23 cellular contexts compared by ENCODE assay signal in genomic region chr14:72673179-72673578, GRCh38.
DNase-seq lines count a peak whose midpoint lies in the region; ATAC-seq, FAIRE-seq and TF ChIP-seq lines count a peak whose summit lies in the region.
"Had no signal": no experiment of that assay in that cellular context is flagged by ENCODE, and none has a peak within 500 bp of the region (broad histone marks: within the 10 kb centered on the region; RNA-seq: fewer than 3 reads in every experiment).

No MANE protein-coding gene starts in this region.

- H3K4me2 ChIP-seq in GM12878 (ENCODE audit: control insufficient read depth, insufficient read depth) = peak overlapping the region; percentile 43
- H3K4me2 ChIP-seq: BLaER1 had no signal

- CTCF ChIA-PET in GM12878 (lab: Yijun Ruan, JAX) = no interaction called here

- no peak overlapping the region for H3K9ac ChIP-seq in GM12878 (ENCODE audit: control insufficient read depth, insufficient read depth, low read length)
- H3K9ac ChIP-seq: BLaER1 had no signal

- H3K4me3 ChIP-seq in GM12878 (no peak overlapping the region), tibial nerve (no peak overlapping the region)
- H3K4me3 ChIP-seq: BLaER1 had no signal

- TF ChIP-seq POLR2A in GM12878 (IDR thresholded peaks at IDR 0.05; ENCODE audit: low read depth, low read length) (no peak), tibial nerve (IDR thresholded peaks at IDR 0.05) (no peak)

- H3K9me3 ChIP-seq in GM12878 (replicated peaks; ENCODE audit: control insufficient read depth, insufficient read depth, low read length) = no peaks in the 10 kb centered on the region; the same call in 2 of the 3 replicates
- no peaks in the 10 kb centered on the region for H3K9me3 ChIP-seq in tibial nerve
- H3K9me3 ChIP-seq: BE2C had no signal

- peak; percentile 62 for FAIRE-seq in HTR-8/SVneo (lab: Jason Lieb, UNC)
- FAIRE-seq in GM12878 (lab: Jason Lieb, UNC) = no peak
- FAIRE-seq: A204.1, G401.6, GM12892, GM18507 had no signal

- no peak for TF ChIP-seq RAD21 in GM12878 (IDR thresholded peaks at IDR 0.05; ENCODE audit: insufficient read depth, low read depth, low read length)

- H3K4me1 ChIP-seq in GM12878 (ENCODE audit: control insufficient read depth, insufficient read depth, low read length) (peaks cover 22% of the 10 kb centered on the region), tibial nerve (no peaks in the 10 kb centered on the region)
- H3K4me1 ChIP-seq: BLaER1 had no signal

- H3K27ac ChIP-seq in GM12878 (ENCODE audit: control insufficient read depth, insufficient read depth) (no peak overlapping the region), tibial nerve (no peak overlapping the region)
- H3K27ac ChIP-seq: BLaER1 had no signal

- intact Hi-C loops in GM12878 (cut with micrococcal nuclease; ENCODE audit: unreplicated experiment) = no loop called here

- SMC1A ChIA-PET in GM12878 (lab: Charles Lee; ENCODE audit: uncharacterized antibody, unreplicated experiment) = interaction anchor here (1.5 kb wide), 1 partner anchor 40 kb away, joined by 4 read pairs; no protein-coding TSS in a partner anchor

- BruUV-seq in GM12878 (replicated peaks; lab: Mats Ljungman, UMichigan) = no TSS peak

- in situ Hi-C loops in GM12878 (cut with MboI) = no loop called here

- POLR2A ChIA-PET in GM12878 (lab: Charles Lee) = no interaction called here

- no peak; a peak in 1 of 4 replicates for TF ChIP-seq EP300 in GM12878 (IDR thresholded peaks at IDR 0.05; ENCODE audit: borderline replicate concordance in 1 of 2, control insufficient read depth in 1 of 2, low read depth in 2 of 2, low read length in 2 of 2)
- no peak for TF ChIP-seq EP300 in tibial nerve (IDR thresholded peaks at IDR 0.05)

- no peaks in the 10 kb centered on the region for H4K20me1 ChIP-seq in GM12878 (ENCODE audit: control insufficient read depth, insufficient read depth)
- H4K20me1 ChIP-seq: BLaER1 had no signal

- peak; percentile 78 for ATAC-seq in HG02610 (IDR thresholded peaks at IDR 0.05; ENCODE audit: unreplicated experiment)
- ATAC-seq in GM12878 = peak; percentile 82

- H3K27me3 ChIP-seq in GM12878 (replicated peaks in 1 of 2; ENCODE audit: control insufficient read depth in 2 of 2, insufficient read depth in 2 of 2, low read length in 1 of 2) = no peaks in the 10 kb centered on the region
- H3K27me3 ChIP-seq in tibial nerve = no peaks in the 10 kb centered on the region
- H3K27me3 ChIP-seq: BE2C, BLaER1 had no signal

- RAD21 ChIA-PET in GM12878 (lab: Charles Lee; ENCODE audit: unreplicated experiment) = no interaction called here

- TF ChIP-seq CTCF in GM12878 (IDR thresholded peaks at IDR 0.05 in 2 of 3, conservative IDR thresholded peaks at IDR 0.05 in 1 of 3; ENCODE audit: control insufficient read depth in 2 of 3, extremely low read depth in 1 of 3, insufficient read depth in 1 of 3, low read depth in 3 of 3, low read length in 3 of 3) (no peak), tibial nerve (IDR thresholded peaks at IDR 0.05) (no peak)

- DNase-seq in HTR-8/SVneo (ENCODE audit: insufficient read length, low spot score) (no peak), GM12878 (ENCODE audit: low read depth, low spot score) (no peak), DMS53 (lab: John Stamatoyannopoulos, UW) (no peak), GDM1 (lab: John Stamatoyannopoulos, UW) (no peak), NOMO-1 (lab: John Stamatoyannopoulos, UW; ENCODE audit: unreplicated experiment in 2 of 2) (no peak), tibial nerve (ENCODE audit: low spot score in 2 of 2) (no peak)
- DNase-seq: 8988T; ACHN; BE2C; C1 segment of cervical spinal cord; CD4-positive, alpha-beta memory T cell; CD4-positive, CD25-positive, alpha-beta regulatory T cell; CD8-positive, alpha-beta memory T cell; COR-L47; DMS 273 treated with DMSO at 0.1 percent for 48 hours; DMS153; DMS79 treated with DMSO at 0.1 percent for 48 hours had no signal

- no peak overlapping the region for H2AFZ ChIP-seq in GM12878 (ENCODE audit: control insufficient read depth, low read depth, low read length)

- H3K79me2 ChIP-seq in GM12878 (ENCODE audit: control insufficient read depth, insufficient read depth, low read length) = no peaks in the 10 kb centered on the region

- no peaks in the 10 kb centered on the region for H3K36me3 ChIP-seq in GM12878 (ENCODE audit: control insufficient read depth in 2 of 2, insufficient read depth in 2 of 2, low read length in 1 of 2)
- no peaks in the 10 kb centered on the region for H3K36me3 ChIP-seq in tibial nerve
- H3K36me3 ChIP-seq: BLaER1 had no signal

TF ChIP-seq in GM12878, 131 proteins besides CTCF, POLR2A, EP300 and RAD21:
- TF ChIP-seq EED (IDR thresholded peaks at IDR 0.05; ENCODE audit: low read depth) (peak; percentile 36; the same call in 1 of the 2 replicates), FOXM1 (IDR thresholded peaks at IDR 0.05; ENCODE audit: low read depth, low read length) (0 out of 2 replicates have a peak, but pooled peaks have one; percentile 43), MYB (IDR thresholded peaks at IDR 0.05; ENCODE audit: borderline replicate concordance, low read depth, low read length) (no peak), RUNX3 (IDR thresholded peaks at IDR 0.05; ENCODE audit: low read length) (peak; percentile 73; the same call in 1 of the 2 replicates), MTA3 (IDR thresholded peaks at IDR 0.05; ENCODE audit: borderline replicate concordance, low read length) (no peak), JUNB (IDR thresholded peaks at IDR 0.05) (peak; percentile 50), BCL11A (IDR thresholded peaks at IDR 0.05; ENCODE audit: low read depth, low read length) (0 out of 2 replicates have a peak, but pooled peaks have one; percentile 10), IKZF2 (IDR thresholded peaks at IDR 0.05) (peak; percentile 43 to 59; a peak in 2 of 4 replicates), NFIC (IDR thresholded peaks at IDR 0.05; ENCODE audit: low read depth, low read length) (peak; percentile 39; the same call in 1 of the 2 replicates), CREB1 (IDR thresholded peaks at IDR 0.05; ENCODE audit: low read depth) (no peak), NR2F1 (conservative IDR thresholded peaks at IDR 0.05) (no peak), WRNIP1 (IDR thresholded peaks at IDR 0.05; ENCODE audit: borderline replicate concordance, low read depth, low read length) (no peak), IKZF1 (conservative IDR thresholded peaks at IDR 0.05) (peak; percentile 48)
